ENCODE assay signal across 16 cellular contexts in the genomic region with DNA sequence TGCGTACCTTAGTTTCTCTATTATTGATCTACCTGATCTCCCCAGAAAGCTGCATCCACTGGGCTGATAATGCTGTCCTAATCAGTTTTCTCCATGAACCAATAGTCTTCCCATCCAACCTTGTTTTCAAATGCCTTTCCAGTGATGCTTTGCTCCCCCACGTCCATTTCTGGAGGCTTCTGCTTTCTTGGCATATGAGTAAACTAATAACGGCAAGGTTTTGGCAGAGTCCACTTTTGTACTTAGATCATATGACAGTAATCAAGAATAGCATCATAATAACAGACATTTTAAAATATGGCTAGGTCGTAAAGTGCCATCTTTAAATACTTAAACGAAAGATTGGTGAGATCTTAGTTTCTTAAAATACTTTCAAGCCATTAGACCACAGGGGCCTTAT. TPM values are rescaled to one million over a fixed set of nuclear protein-coding genes. Genes with fewer than 3 reads are reported as not detected.
"Had no signal": no experiment of that assay in that cellular context is flagged by ENCODE, and none has a peak within 500 bp of the region (broad histone marks: within the 10 kb centered on the region; RNA-seq: fewer than 3 reads in every experiment).

No MANE protein-coding gene starts in this region.

- H3K36me3 ChIP-seq: lower lobe of right lung, tibial nerve had no signal

- H3K27me3 ChIP-seq: tibial nerve had no signal

- DNase-seq: activated CD4-positive, alpha-beta T cell treated with anti-CD3 and anti-CD28 coated beads, Interleukin-2, amount 50 U/mL, for 4 hours; activated effector memory CD4-positive, alpha-beta T cell treated with anti-CD3 and anti-CD28 coated beads, Interleukin-2, amount 50 U/mL, for 16 hours; activated naive CD8-positive, alpha-beta T cell treated with anti-CD3 and anti-CD28 coated beads, Interleukin-2, amount 10 ng/mL, durations not matched to agents 7 days and 5 days; activated T-cell treated with anti-CD3 and anti-CD28 coated beads, Interleukin-2, amount 50 U/mL, for 1 hour; central memory CD4-positive, alpha-beta T cell; effector CD8-positive, alpha-beta T cell; glutamatergic neuron; immature natural killer cell; lower lobe of right lung; midbrain; retina; stimulated activated CD4-positive, alpha-beta T cell treated with anti-CD3 and anti-CD28 coated beads, Interleukin-4, amount 100 ng/mL, for 4 hours had no signal

- H3K9me3 ChIP-seq: lower lobe of right lung, tibial nerve had no signal

- H3K4me3 ChIP-seq: coronary artery, lower lobe of right lung, skin epidermis, tibial nerve had no signal

- ATAC-seq: lower lobe of right lung had no signal

- H3K4me1 ChIP-seq: lower lobe of right lung, tibial nerve had no signal

- H3K27ac ChIP-seq: coronary artery, lower lobe of right lung, tibial nerve had no signal

RNA-seq across cellular contexts. Expression of a gene that starts 38.4 kb away (rescaled TPM):
- total RNA-seq: activated naive CD8-positive, alpha-beta T cell treated with anti-CD3 and anti-CD28 coated beads, Interleukin-2, amount 10 ng/mL, durations not matched to agents 7 days and 5 days; T-helper 2 cell treated with Interferon-gamma antibody and Interleukin-4, amounts not matched to agents 100 ng/mL and 5 ng/mL, for 36 hours; tibial nerve had no signal
